In the genomic region with DNA sequence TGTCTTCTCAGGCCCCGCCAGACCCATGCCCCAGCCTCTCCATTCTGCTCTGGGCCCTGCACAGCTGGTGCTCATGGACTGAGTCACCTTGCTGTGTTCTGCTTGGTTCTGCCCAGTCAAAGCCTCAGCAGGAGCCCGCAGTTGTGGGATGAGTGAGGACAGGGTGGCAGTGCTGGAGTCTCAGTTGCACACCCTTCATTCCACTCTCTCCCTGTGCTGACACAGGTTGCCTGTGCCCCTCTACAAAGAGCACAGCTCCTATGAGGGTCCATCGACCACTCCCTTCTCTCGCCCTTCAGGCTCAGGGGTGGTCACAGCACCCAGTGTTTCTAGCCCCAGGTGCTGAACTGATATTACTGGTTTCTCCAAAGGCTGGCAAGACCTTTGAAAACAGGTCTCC, we compare ENCODE assay signal across 3 cellular contexts. TPM values are rescaled to one million over a fixed set of nuclear protein-coding genes. Genes with fewer than 3 reads are reported as not detected.
"Had no signal": no experiment of that assay in that cellular context is flagged by ENCODE, and none has a peak within 500 bp of the region (broad histone marks: within the 10 kb centered on the region; RNA-seq: fewer than 3 reads in every experiment).

No MANE protein-coding gene starts in this region.

RNA-seq across cellular contexts. Expression of a gene that starts 39.6 kb away (rescaled TPM):
- total RNA-seq: neural crest cell, osteocyte, smooth muscle cell had no signal
